ENCODE assay signal across 8 cellular contexts in genomic region chr3:14403636-14404395, GRCh38. TPM values are rescaled to one million over a fixed set of nuclear protein-coding genes. Genes with fewer than 3 reads are reported as not detected.
DNase-seq lines count a peak whose midpoint lies in the region; FAIRE-seq and TF ChIP-seq lines count a peak whose summit lies in the region.

No MANE protein-coding gene starts in this region.

- H3K36me3 Mint-ChIP-seq in activated CD4-positive, alpha-beta T cell treated with anti-CD3 and anti-CD28 coated beads, Interleukin-2, amount 10 ng/mL, durations not matched to agents 7 days and 5 days (ENCODE audit: low read depth) = peaks cover 21% of the 10 kb centered on the region
- H3K36me3 Mint-ChIP-seq in dendritic cell treated with granulocyte-macrophage colony-stimulating factor and Interleukin-4, amounts not matched to agents 40 ng/mL and 50 ng/mL, for 4 days (ENCODE audit: low read depth) = peaks cover 51% of the 10 kb centered on the region

- intact Hi-C loops in dendritic cell treated with granulocyte-macrophage colony-stimulating factor and Interleukin-4, amounts not matched to agents 40 ng/mL and 50 ng/mL, for 4 days (cut with micrococcal nuclease) = loop anchor here (2.0 kb wide), 1 partner anchor 35 kb away; no protein-coding TSS in a partner anchor
- intact Hi-C loops in uterus (cut with DNase I; ENCODE audit: low total_unique reads) = loop anchor here (10.0 kb wide), 1 partner anchor 61 kb away; no protein-coding TSS in a partner anchor

- H3K4me1 ChIP-seq in mononuclear cell (ENCODE audit: insufficient read depth, low read length) = peaks cover 74% of the 10 kb centered on the region
- H3K4me1 ChIP-seq in uterus = peaks cover 0 to 14% of the 10 kb centered on the region in 2 donors

- TF ChIP-seq POLR2A in uterus (IDR thresholded peaks at IDR 0.05) (no peak), H54 (IDR thresholded peaks at IDR 0.05; ENCODE audit: low read depth, low read length) (no peak)

- POLR2A ChIA-PET in activated CD4-positive, alpha-beta T cell treated with anti-CD3 and anti-CD28 coated beads, Interleukin-2, amount 10 ng/mL, durations not matched to agents 7 days and 5 days (lab: Charles Lee) = no interaction called here

- peaks cover 54% of the 10 kb centered on the region for H3K4me1 Mint-ChIP-seq in activated CD4-positive, alpha-beta T cell treated with anti-CD3 and anti-CD28 coated beads, Interleukin-2, amount 10 ng/mL, durations not matched to agents 7 days and 5 days
- H3K4me1 Mint-ChIP-seq in dendritic cell treated with granulocyte-macrophage colony-stimulating factor and Interleukin-4, amounts not matched to agents 40 ng/mL and 50 ng/mL, for 4 days (ENCODE audit: low read depth) = peaks cover 68% of the 10 kb centered on the region

- no peaks in the 10 kb centered on the region for H3K9me3 ChIP-seq in mononuclear cell (ENCODE audit: low read depth, low read length)
- no peaks in the 10 kb centered on the region for H3K9me3 ChIP-seq in uterus

- DNase-seq in activated CD4-positive, alpha-beta T cell treated with anti-CD3 and anti-CD28 coated beads, Interleukin-2, amount 10 ng/mL, durations not matched to agents 7 days and 5 days = no peak
- no peak for DNase-seq in activated CD4-positive, alpha-beta T cell treated with anti-CD3 and anti-CD28 coated beads for 1 hour
- DNase-seq in OCI-M1 (lab: John Stamatoyannopoulos, UW) = peak; percentile 65
- DNase-seq in uterus = peak; percentile 76 to 83
- no peak for DNase-seq in NCI-H128 (lab: John Stamatoyannopoulos, UW; ENCODE audit: unreplicated experiment)
- no peak for DNase-seq in H54 (ENCODE audit: insufficient read length, low spot score)

- peak overlapping the region; percentile 79 to 97 for H3K27ac ChIP-seq in uterus

- H3K4me3 Mint-ChIP-seq in activated CD4-positive, alpha-beta T cell treated with anti-CD3 and anti-CD28 coated beads, Interleukin-2, amount 10 ng/mL, durations not matched to agents 7 days and 5 days = peak overlapping the region; percentile 98
- peak overlapping the region; percentile 96 for H3K4me3 Mint-ChIP-seq in dendritic cell treated with granulocyte-macrophage colony-stimulating factor and Interleukin-4, amounts not matched to agents 40 ng/mL and 50 ng/mL, for 4 days

- CTCF ChIA-PET in activated CD4-positive, alpha-beta T cell treated with anti-CD3 and anti-CD28 coated beads, Interleukin-2, amount 10 ng/mL, durations not matched to agents 7 days and 5 days (lab: Charles Lee) = interaction anchor here (1.3 to 1.5 kb wide), 4 partner anchors 17 to 27 kb away, joined by 3 to 6 read pairs (median 3); no protein-coding TSS in a partner anchor

- FAIRE-seq in H54 (lab: Jason Lieb, UNC) = no peak

- H3K27ac Mint-ChIP-seq in activated CD4-positive, alpha-beta T cell treated with anti-CD3 and anti-CD28 coated beads, Interleukin-2, amount 10 ng/mL, durations not matched to agents 7 days and 5 days = peak overlapping the region; percentile 97
- peak overlapping the region; percentile 96 for H3K27ac Mint-ChIP-seq in dendritic cell treated with granulocyte-macrophage colony-stimulating factor and Interleukin-4, amounts not matched to agents 40 ng/mL and 50 ng/mL, for 4 days

- H3K27me3 ChIP-seq in mononuclear cell (ENCODE audit: insufficient read depth, low read length) = no peaks in the 10 kb centered on the region
- H3K27me3 ChIP-seq in uterus = no peaks in the 10 kb centered on the region

- no peaks in the 10 kb centered on the region for H3K9me3 Mint-ChIP-seq in activated CD4-positive, alpha-beta T cell treated with anti-CD3 and anti-CD28 coated beads, Interleukin-2, amount 10 ng/mL, durations not matched to agents 7 days and 5 days
- no peaks in the 10 kb centered on the region for H3K9me3 Mint-ChIP-seq in dendritic cell treated with granulocyte-macrophage colony-stimulating factor and Interleukin-4, amounts not matched to agents 40 ng/mL and 50 ng/mL, for 4 days

- TF ChIP-seq CTCF in uterus (IDR thresholded peaks at IDR 0.05) = no peak

- no peaks in the 10 kb centered on the region for H3K36me3 ChIP-seq in uterus

- no peaks in the 10 kb centered on the region for H3K27me3 Mint-ChIP-seq in activated CD4-positive, alpha-beta T cell treated with anti-CD3 and anti-CD28 coated beads, Interleukin-2, amount 10 ng/mL, durations not matched to agents 7 days and 5 days
- H3K27me3 Mint-ChIP-seq in dendritic cell treated with granulocyte-macrophage colony-stimulating factor and Interleukin-4, amounts not matched to agents 40 ng/mL and 50 ng/mL, for 4 days = peaks cover 19% of the 10 kb centered on the region

- H3K4me3 ChIP-seq in mononuclear cell (ENCODE audit: low read length) (peak overlapping the region; percentile 86), uterus (peak overlapping the region; percentile 40 to 97)

RNA-seq across cellular contexts. Expression of gene SLC6A6, which starts 1.4 kb away (rescaled TPM):
- 10 to 100 TPM; 42.0 to 43.1 TPM for total RNA-seq in activated CD4-positive, alpha-beta T cell treated with anti-CD3 and anti-CD28 coated beads, Interleukin-2, amount 10 ng/mL, durations not matched to agents 7 days and 5 days
- 53.7 TPM for total RNA-seq in mononuclear cell
- total RNA-seq in uterus = 10 to 100 TPM; 15.9 to 37.5 (median 18.0) TPM

Comparison
In these comparisons a context has a peak if more than half of its experiments do, and no peak if none do; other contexts are left out.
1. DNase-seq: peak in OCI-M1 (single experiment) and uterus (2 of 2); none in activated CD4-positive, alpha-beta T cell treated with anti-CD3 and anti-CD28 coated beads, Interleukin-2, amount 10 ng/mL, durations not matched to agents 7 days and 5 days (single experiment), activated CD4-positive, alpha-beta T cell treated with anti-CD3 and anti-CD28 coated beads for 1 hour (single experiment), NCI-H128 (single experiment) and H54 (single experiment).